ENCODE assay signal across 22 cellular contexts in the genomic region with DNA sequence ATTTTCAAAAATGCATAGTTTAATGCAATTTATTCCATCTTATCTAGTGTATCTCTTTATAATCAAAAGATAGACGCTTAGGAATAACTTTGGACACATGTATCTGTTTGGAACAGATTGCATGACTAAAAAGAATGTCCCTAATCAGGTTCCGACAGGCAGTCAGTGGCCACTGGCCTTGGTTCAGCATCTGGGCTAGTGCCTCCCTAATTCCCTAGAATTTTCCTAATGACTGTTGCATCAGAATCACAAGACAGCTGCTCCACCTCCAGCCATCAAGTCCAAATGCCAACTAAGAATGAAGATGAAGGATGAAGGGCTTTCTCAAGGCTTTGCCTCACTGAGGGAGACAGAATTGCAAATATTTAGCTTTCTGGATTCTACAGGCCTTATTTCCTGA.
"Had no signal": no experiment of that assay in that cellular context is flagged by ENCODE, and none has a peak within 500 bp of the region (broad histone marks: within the 10 kb centered on the region; RNA-seq: fewer than 3 reads in every experiment).

No MANE protein-coding gene starts in this region.

- ATAC-seq: K562, Panc1, Right ventricle myocardium inferior, SK-N-SH treated with all-trans-retinoic acid at 6 μM for 48 hours had no signal

- H3K4me2 ChIP-seq: KMS-11 had no signal

- H3K9me3 ChIP-seq: SJCRH30 had no signal

- H3K9ac ChIP-seq: KMS-11 had no signal

- DNase-seq: Kasumi-1, MM.1S, NCI-H1092 treated with DMSO at 0.1 percent for 48 hours, NCI-H1436, NCI-H187, NCI-H2029, NCI-H2081 treated with DMSO at 0.1 percent for 48 hours, NCI-H2171, NCI-H226, NCI-H446, NCI-H510A, NCI-H524 treated with DMSO at 0.1 percent for 48 hours, NCI-H69, NCI-H774, SHP77 treated with DMSO at 0.1 percent for 48 hours, SJCRH30 had no signal

- H3K27ac ChIP-seq: HL-60, KMS-11, SJCRH30 had no signal

- H3K4me1 ChIP-seq: SJCRH30 had no signal

- H3K4me3 ChIP-seq: K562, SJCRH30 had no signal

- H3K27me3 ChIP-seq: SJCRH30 had no signal

- H3K36me3 ChIP-seq: SJCRH30 had no signal
